ENCODE assay signal across 23 cellular contexts in the genomic region with DNA sequence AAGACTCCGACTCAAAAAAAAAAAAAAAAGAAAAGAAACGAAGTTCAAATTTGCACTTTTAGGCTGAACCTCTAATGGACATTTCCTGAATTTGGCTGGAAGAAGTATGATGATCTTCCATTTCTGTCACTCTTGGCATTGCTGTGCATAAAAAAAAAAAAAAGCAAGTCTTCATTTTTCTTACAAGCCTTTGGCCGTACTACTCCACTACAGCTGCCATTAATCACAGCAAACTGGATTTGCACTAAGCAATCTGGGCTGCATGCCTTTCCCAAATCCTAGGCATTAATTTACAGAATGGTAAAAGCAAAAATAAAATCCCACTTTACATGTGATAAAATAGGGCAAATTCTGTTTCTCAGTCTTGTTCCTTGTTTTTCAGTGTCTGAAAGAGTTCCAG. TPM values are rescaled to one million over a fixed set of nuclear protein-coding genes. Genes with fewer than 3 reads are reported as not detected.
"Had no signal": no experiment of that assay in that cellular context is flagged by ENCODE, and none has a peak within 500 bp of the region (broad histone marks: within the 10 kb centered on the region; RNA-seq: fewer than 3 reads in every experiment).

No MANE protein-coding gene starts in this region.

- H3K9me3 ChIP-seq: gastroesophageal sphincter, heart left ventricle, left lung, sigmoid colon had no signal

- DNase-seq: activated B cell treated with CpG ODN at 0.5 μM for 24 hours; activated CD4-positive, alpha-beta T cell treated with anti-CD3 and anti-CD28 coated beads for 4 hours; activated CD4-positive, alpha-beta T cell treated with anti-CD3 and anti-CD28 coated beads, Interleukin-2, amount 50 U/mL, for 48 hours; activated CD8-positive, alpha-beta memory T cell treated with anti-CD3 and anti-CD28 coated beads, Interleukin-2, amount 50 U/mL, for 48 hours; activated naive CD4-positive, alpha-beta T cell; activated T-cell treated with anti-CD3 and anti-CD28 coated beads, Interleukin-2, amount 50 U/mL, for 4 hours; amniotic stem cell; dermis blood vessel endothelial cell; effector CD8-positive, alpha-beta T cell; heart left ventricle; immature natural killer cell; left lung; naive thymus-derived CD4-positive, alpha-beta T cell; posterior cingulate gyrus; sigmoid colon; stimulated activated CD4-positive, alpha-beta T cell treated with anti-CD3 and anti-CD28 coated beads, Interleukin-2, amount 100 ng/mL, for 48 hours; stimulated activated CD8-positive, alpha-beta memory T cell treated with anti-CD3 and anti-CD28 coated beads, Interleukin-4, amount 100 ng/mL, for 48 hours; stimulated activated naive B cell treated with anti-CD40 and anti-IgM and Interleukin-4, amounts not matched to agents 10 μg/mL and 1 μg/mL and 100 μg/mL, for 72 hours; T1000 had no signal

- H3K4me3 ChIP-seq: cardiac muscle cell, gastroesophageal sphincter, heart left ventricle, left lung, lung, neural progenitor cell, sigmoid colon had no signal

- H3K27me3 ChIP-seq: cardiac muscle cell, gastroesophageal sphincter, neural progenitor cell, sigmoid colon had no signal

- H2AFZ ChIP-seq: neural progenitor cell had no signal

- H3K36me3 ChIP-seq: cardiac muscle cell, gastroesophageal sphincter, heart left ventricle, left lung, neural progenitor cell, sigmoid colon had no signal

- H3K9ac ChIP-seq: neural progenitor cell had no signal

- ATAC-seq: activated T-cell treated with anti-CD3 and anti-CD28 coated beads, Interleukin-2, amount 50 U/mL, for 4 hours; gastroesophageal sphincter; heart left ventricle; left lung; naive thymus-derived CD4-positive, alpha-beta T cell; stimulated activated naive B cell treated with anti-CD40 and anti-IgM and Interleukin-4, amounts not matched to agents 10 μg/mL and 1 μg/mL and 100 μg/mL, for 72 hours had no signal

- H3K27ac ChIP-seq: gastroesophageal sphincter, heart left ventricle, left lung, neural progenitor cell, sigmoid colon had no signal

- H3K4me2 ChIP-seq: neural progenitor cell had no signal

RNA-seq across cellular contexts. Expression of gene CSRP2, which starts 7.1 kb away (rescaled TPM):
- total RNA-seq: naive thymus-derived CD4-positive, alpha-beta T cell had no signal
